9 cellular contexts compared by ENCODE assay signal in the genomic region with DNA sequence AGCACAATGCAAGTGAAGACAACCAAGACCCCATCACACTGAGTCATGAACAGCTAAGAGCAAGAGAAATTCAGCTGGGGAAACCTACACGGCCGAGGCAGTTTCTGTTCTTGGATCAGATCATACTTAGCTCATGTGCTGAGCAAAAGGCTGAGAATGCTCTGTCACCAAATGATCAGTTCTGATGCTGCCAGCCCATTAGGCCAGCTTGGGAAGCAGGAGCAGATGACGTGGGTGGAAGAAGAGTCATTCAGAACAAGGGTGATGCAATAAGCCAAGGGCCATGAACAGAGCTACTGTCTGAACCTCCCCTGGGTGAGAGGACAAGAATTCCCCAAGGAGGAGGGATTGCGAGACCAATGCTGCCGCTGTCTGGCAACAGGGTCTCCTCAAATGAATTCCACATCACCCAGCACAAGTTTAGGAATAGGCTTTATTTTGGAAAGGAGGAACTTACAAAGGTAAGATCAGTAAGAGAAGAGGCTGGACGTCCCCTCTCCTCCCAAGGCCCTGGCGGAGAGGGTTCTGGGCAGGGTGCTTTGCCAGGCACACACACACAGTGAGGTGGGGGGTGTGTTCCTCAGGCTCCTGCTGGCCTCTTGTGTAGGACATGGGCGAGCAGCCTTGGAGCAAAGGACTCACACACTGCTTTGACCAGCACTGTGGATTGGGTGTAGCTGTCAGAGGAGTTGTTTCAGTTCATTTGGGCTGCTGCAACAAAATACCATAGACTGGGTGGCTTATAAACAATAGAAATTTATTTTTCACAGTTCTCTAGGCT.
DNase-seq lines count a peak whose midpoint lies in the region; TF ChIP-seq lines count a peak whose summit lies in the region.
"Had no signal": no experiment of that assay in that cellular context is flagged by ENCODE, and none has a peak within 500 bp of the region (broad histone marks: within the 10 kb centered on the region; RNA-seq: fewer than 3 reads in every experiment).

No MANE protein-coding gene starts in this region.

- TF ChIP-seq RAD21 in liver (IDR thresholded peaks at IDR 0.05): no peak

- no peak overlapping the region for H3K27ac ChIP-seq in liver (ENCODE audit: low read depth in 1 of 2, low read length in 2 of 2)

- H3K27me3 ChIP-seq in MG63 (no peaks in the 10 kb centered on the region), liver (ENCODE audit: control insufficient read depth in 4 of 4, insufficient read depth in 4 of 4, low read length in 3 of 4) (no peaks in the 10 kb centered on the region)

- no peak overlapping the region for H3K4me3 ChIP-seq in MG63
- no peak overlapping the region for H3K4me3 ChIP-seq in choroid plexus epithelial cell (ENCODE audit: low read depth, low read length)
- no peak overlapping the region for H3K4me3 ChIP-seq in liver (ENCODE audit: low read depth in 1 of 3, low read length in 3 of 3)

- DNase-seq in AG09319 (ENCODE audit: extremely low read depth, low read depth) (peak; percentile 65), MG63 (peak; percentile 86), choroid plexus epithelial cell (ENCODE audit: low read depth) (peak; percentile 82), NCI-H345 treated with DMSO at 0.1 percent for 48 hours (lab: John Stamatoyannopoulos, UW; ENCODE audit: unreplicated experiment) (no peak), KBM-7 (no peak), SKM-1 (lab: John Stamatoyannopoulos, UW; ENCODE audit: unreplicated experiment) (no peak)
- DNase-seq in stimulated activated naive CD4-positive, alpha-beta T cell (lab: John Stamatoyannopoulos, UW): no peak
- DNase-seq: NCI-H2107 had no signal

- TF ChIP-seq CTCF in AG09319 (IDR thresholded peaks at IDR 0.05; ENCODE audit: low read depth, low read length) (no peak), choroid plexus epithelial cell (conservative IDR thresholded peaks at IDR 0.05; ENCODE audit: low read depth, low read length) (no peak), liver (IDR thresholded peaks at IDR 0.05; ENCODE audit: low read depth, low read length, missing input control) (no peak)

- in situ Hi-C loops in KBM-7 (cut with MboI; ENCODE audit: low pct_unique_long_range_greater_than_20kb, low sequenced_read_pairs): no loop called here

- H3K36me3 ChIP-seq in MG63 (no peaks in the 10 kb centered on the region), liver (ENCODE audit: control insufficient read depth in 4 of 4, insufficient read depth in 3 of 4, low read depth in 1 of 4, low read length in 3 of 4) (no peaks in the 10 kb centered on the region)

- H3K4me1 ChIP-seq in liver (ENCODE audit: control insufficient read depth in 4 of 4, insufficient read depth in 4 of 4, low read length in 3 of 4): no peaks in the 10 kb centered on the region

- H3K9me3 ChIP-seq in MG63 (no peaks in the 10 kb centered on the region), liver (ENCODE audit: control insufficient read depth in 4 of 4, low read length in 3 of 4) (no peaks in the 10 kb centered on the region)

- WGBS in liver: 87% methylated on average over 8 of the region's 8 CpGs

- H3K9ac ChIP-seq in liver (ENCODE audit: low read depth in 1 of 2, low read length in 2 of 2): no peak overlapping the region

TF ChIP-seq in liver, 16 proteins besides CTCF, POLR2A, EP300 and RAD21:
- TF ChIP-seq NR2F2 (IDR thresholded peaks at IDR 0.05) (peak; percentile 31), TAF1 (conservative IDR thresholded peaks at IDR 0.05) (no peak)

Comparison
In these comparisons a context has a peak if more than half of its experiments do, and no peak if none do; other contexts are left out.
1. DNase-seq: peak in AG09319 (single experiment), MG63 (single experiment) and choroid plexus epithelial cell (single experiment); none in stimulated activated naive CD4-positive, alpha-beta T cell (0 of 6), NCI-H345 treated with DMSO at 0.1 percent for 48 hours (single experiment), KBM-7 (single experiment) and SKM-1 (single experiment).